ENCODE assay signal across 29 cellular contexts in genomic region chr1:12582649-12583048, GRCh38.
"Had no signal": no experiment of that assay in that cellular context is flagged by ENCODE, and none has a peak within 500 bp of the region (broad histone marks: within the 10 kb centered on the region; RNA-seq: fewer than 3 reads in every experiment).

No MANE protein-coding gene starts in this region.

- H3K27ac Mint-ChIP-seq: activated B cell treated with CpG ODN at 0.5 μM for 24 hours; activated CD8-positive, alpha-beta memory T cell treated with anti-CD3 and anti-CD28 coated beads, Interleukin-2, amount 10 ng/mL, durations not matched to agents 7 days and 5 days; activated CD8-positive, alpha-beta T cell treated with anti-CD3 and anti-CD28 coated beads, Interleukin-2, amount 10 ng/mL, durations not matched to agents 7 days and 5 days; activated naive CD4-positive, alpha-beta T cell treated with anti-CD3 and anti-CD28 coated beads for 36 hours; memory B cell; stimulated activated memory B cell treated with anti-CD40 and anti-IgM and Interleukin-4, amounts not matched to agents 10 μg/mL and 1 μg/mL and 100 μg/mL, for 72 hours; T-cell; T-helper 2 cell treated with Interferon-gamma antibody and Interleukin-4, amounts not matched to agents 5 μg/mL and 100 μg/mL, for 36 hours had no signal

- H3K9me3 ChIP-seq: gastrocnemius medialis, sigmoid colon, stomach, suprapubic skin, tibial artery, upper lobe of right lung had no signal

- H3K27ac ChIP-seq: sigmoid colon, suprapubic skin, tibial artery, upper lobe of right lung had no signal

- H3K27me3 Mint-ChIP-seq: activated CD8-positive, alpha-beta memory T cell treated with anti-CD3 and anti-CD28 coated beads, Interleukin-2, amount 10 ng/mL, durations not matched to agents 7 days and 5 days; effector memory CD8-positive, alpha-beta T cell; memory B cell; naive thymus-derived CD8-positive, alpha-beta T cell; progenitor cell of endocrine pancreas; T-cell had no signal

- H3K9me3 Mint-ChIP-seq: activated B cell treated with CpG ODN at 0.5 μM for 24 hours; activated naive CD4-positive, alpha-beta T cell treated with anti-CD3 and anti-CD28 coated beads for 36 hours; effector memory CD8-positive, alpha-beta T cell; immature natural killer cell; naive thymus-derived CD8-positive, alpha-beta T cell; T-cell; T-helper 2 cell treated with Interferon-gamma antibody and Interleukin-4, amounts not matched to agents 5 μg/mL and 100 μg/mL, for 36 hours had no signal

- H3K36me3 Mint-ChIP-seq: memory B cell had no signal

- ATAC-seq: activated CD8-positive, alpha-beta memory T cell treated with anti-CD3 and anti-CD28 coated beads, Interleukin-2, amount 10 ng/mL, durations not matched to agents 7 days and 5 days; activated CD8-positive, alpha-beta T cell treated with anti-CD3 and anti-CD28 coated beads, Interleukin-2, amount 10 ng/mL, durations not matched to agents 7 days and 5 days; effector memory CD8-positive, alpha-beta T cell; gastrocnemius medialis; left colon; naive thymus-derived CD8-positive, alpha-beta T cell; stimulated activated memory B cell treated with anti-CD40 and anti-IgM and Interleukin-4, amounts not matched to agents 10 μg/mL and 1 μg/mL and 100 μg/mL, for 72 hours; T-cell; upper lobe of right lung had no signal

- H3K4me3 ChIP-seq: gastrocnemius medialis, sigmoid colon, stomach, suprapubic skin, tibial artery, upper lobe of right lung had no signal

- DNase-seq: activated B cell treated with CpG ODN at 0.5 μM for 24 hours; activated CD8-positive, alpha-beta memory T cell treated with anti-CD3 and anti-CD28 coated beads, Interleukin-2, amount 10 ng/mL, durations not matched to agents 7 days and 5 days; activated CD8-positive, alpha-beta T cell treated with anti-CD3 and anti-CD28 coated beads, Interleukin-2, amount 10 ng/mL, durations not matched to agents 7 days and 5 days; activated effector memory CD4-positive, alpha-beta T cell treated with Interleukin-2 at 50 U/mL for 16 hours; activated naive CD4-positive, alpha-beta T cell treated with anti-CD3 and anti-CD28 coated beads for 36 hours; amygdala; caudate nucleus; cortex of kidney; effector memory CD8-positive, alpha-beta T cell; erythroblast; gastrocnemius medialis; hypothalamus; immature natural killer cell; kidney; left colon; naive thymus-derived CD8-positive, alpha-beta T cell; retina; sigmoid colon; small intestine; stimulated activated CD4-positive, alpha-beta T cell treated with anti-CD3 and anti-CD28 coated beads, Interleukin-4, amount 100 ng/mL, for 24 hours; stomach; T-cell; tibial artery; upper lobe of right lung had no signal

- H3K4me1 ChIP-seq: upper lobe of right lung had no signal

- H3K27me3 ChIP-seq: gastrocnemius medialis, sigmoid colon, stomach, suprapubic skin, tibial artery, upper lobe of right lung had no signal

- H3K4me1 Mint-ChIP-seq: activated B cell treated with CpG ODN at 0.5 μM for 24 hours; activated CD8-positive, alpha-beta memory T cell treated with anti-CD3 and anti-CD28 coated beads, Interleukin-2, amount 10 ng/mL, durations not matched to agents 7 days and 5 days; memory B cell; stimulated activated memory B cell treated with anti-CD40 and anti-IgM and Interleukin-4, amounts not matched to agents 10 μg/mL and 1 μg/mL and 100 μg/mL, for 72 hours had no signal

- H3K4me3 Mint-ChIP-seq: activated B cell treated with CpG ODN at 0.5 μM for 24 hours; activated CD8-positive, alpha-beta memory T cell treated with anti-CD3 and anti-CD28 coated beads, Interleukin-2, amount 10 ng/mL, durations not matched to agents 7 days and 5 days; activated CD8-positive, alpha-beta T cell treated with anti-CD3 and anti-CD28 coated beads, Interleukin-2, amount 10 ng/mL, durations not matched to agents 7 days and 5 days; activated naive CD4-positive, alpha-beta T cell treated with anti-CD3 and anti-CD28 coated beads for 36 hours; effector memory CD8-positive, alpha-beta T cell; memory B cell; stimulated activated memory B cell treated with anti-CD40 and anti-IgM and Interleukin-4, amounts not matched to agents 10 μg/mL and 1 μg/mL and 100 μg/mL, for 72 hours; T-cell; T-helper 2 cell treated with Interferon-gamma antibody and Interleukin-4, amounts not matched to agents 5 μg/mL and 100 μg/mL, for 36 hours had no signal
